Comparison of ENCODE assay signal across 20 cellular contexts in the genomic region with DNA sequence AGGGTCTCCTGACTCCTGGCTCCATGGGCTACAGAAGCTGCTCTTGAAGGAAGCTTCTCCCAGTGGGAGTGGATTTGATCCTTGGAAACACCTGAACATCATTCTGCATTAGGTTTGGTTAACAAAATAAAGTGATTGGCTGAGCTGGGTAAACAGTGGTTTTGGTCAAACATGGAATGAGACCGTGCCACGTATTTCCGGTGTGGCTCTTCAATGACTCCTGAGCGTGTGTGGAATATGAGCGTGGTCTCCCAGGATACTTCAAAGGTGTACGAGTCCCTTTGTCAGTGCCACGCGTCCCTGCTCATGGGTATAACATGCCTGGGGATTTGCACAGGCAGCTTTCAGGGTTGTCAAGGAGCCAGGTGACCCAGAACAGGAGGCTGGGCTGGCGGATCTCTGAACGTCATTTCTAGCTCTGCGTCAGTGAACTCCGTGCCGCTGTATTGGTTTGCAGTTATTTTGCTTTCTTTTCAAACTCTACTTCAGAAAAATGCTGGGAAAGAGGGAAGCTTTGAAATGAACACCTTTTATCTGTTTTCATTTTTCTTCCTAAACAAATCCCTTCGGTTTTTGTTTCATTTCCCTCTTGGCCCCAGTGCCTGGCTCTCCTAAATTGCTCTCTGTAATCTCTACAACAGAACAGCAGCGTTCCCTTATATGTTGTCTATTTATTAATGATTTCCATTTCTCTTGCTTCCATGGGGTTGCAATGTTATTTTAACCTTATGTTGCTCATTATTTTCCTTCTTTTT. TPM values are rescaled to one million over a fixed set of nuclear protein-coding genes. Genes with fewer than 3 reads are reported as not detected.
DNase-seq lines count a peak whose midpoint lies in the region; ATAC-seq and TF ChIP-seq lines count a peak whose summit lies in the region.
"Had no signal": no experiment of that assay in that cellular context is flagged by ENCODE, and none has a peak within 500 bp of the region (broad histone marks: within the 10 kb centered on the region; RNA-seq: fewer than 3 reads in every experiment).

No MANE protein-coding gene starts in this region.

- TF ChIP-seq POLR2A in breast epithelium (IDR thresholded peaks at IDR 0.05): no peak

- H3K27ac Mint-ChIP-seq in MCF 10A (ENCODE audit: low read depth, unreplicated experiment) (no peak overlapping the region), glutamatergic neuron (ENCODE audit: unreplicated experiment) (no peak overlapping the region)
- H3K27ac Mint-ChIP-seq: activated CD4-positive, alpha-beta T cell treated with anti-CD3 and anti-CD28 coated beads for 36 hours; activated naive CD4-positive, alpha-beta T cell treated with anti-CD3 and anti-CD28 coated beads, Interleukin-2, amount 10 ng/mL, durations not matched to agents 7 days and 5 days; naive B cell; T-helper 2 cell treated with Interferon-gamma antibody and Interleukin-4, amounts not matched to agents 5 μg/mL and 100 μg/mL, for 36 hours had no signal

- peak overlapping the region in 2 of 3 donors; percentile 28 to 43 for H3K4me3 ChIP-seq in breast epithelium

- DNase-seq in breast epithelium (ENCODE audit: low spot score in 2 of 2) (no peak), MCF 10A (ENCODE audit: unreplicated experiment) (no peak), kidney glomerular epithelial cell (lab: John Stamatoyannopoulos, UW) (peak; percentile 63), glutamatergic neuron (no peak), cerebellar cortex (ENCODE audit: low spot score) (no peak)
- DNase-seq: activated CD4-positive, alpha-beta T cell treated with anti-CD3 and anti-CD28 coated beads for 36 hours; activated CD8-positive, alpha-beta memory T cell treated with anti-CD3 and anti-CD28 coated beads, Interleukin-2, amount 50 U/mL, for 4 hours; activated naive CD4-positive, alpha-beta T cell treated with anti-CD3 and anti-CD28 coated beads, Interleukin-2, amount 10 ng/mL, durations not matched to agents 7 days and 5 days; dermis blood vessel endothelial cell; Karpas-422; naive B cell; NCI-H2081 treated with DMSO at 0.1 percent for 48 hours; posterior cingulate gyrus; SIG-M5; stimulated activated CD4-positive, alpha-beta T cell treated with anti-CD3 and anti-CD28 coated beads, Interleukin-12 subunit alpha, Interleukin-12 subunit beta, amount 100 ng/mL, for 4 hours; stimulated activated naive CD4-positive, alpha-beta T cell treated with Interleukin-2 at 50 U/mL for 16 hours had no signal

- H3K4me1 Mint-ChIP-seq in MCF 10A (ENCODE audit: insufficient read depth, unreplicated experiment) (no peaks in the 10 kb centered on the region), glutamatergic neuron (ENCODE audit: low read depth, unreplicated experiment) (no peaks in the 10 kb centered on the region)
- H3K4me1 Mint-ChIP-seq: activated CD4-positive, alpha-beta T cell treated with anti-CD3 and anti-CD28 coated beads for 36 hours; activated naive CD4-positive, alpha-beta T cell treated with anti-CD3 and anti-CD28 coated beads, Interleukin-2, amount 10 ng/mL, durations not matched to agents 7 days and 5 days; naive B cell had no signal

- ATAC-seq in GM18858 (IDR thresholded peaks at IDR 0.05; ENCODE audit: unreplicated experiment) (no peak), HG03045 (IDR thresholded peaks at IDR 0.05; ENCODE audit: unreplicated experiment) (no peak)
- ATAC-seq: activated CD4-positive, alpha-beta T cell treated with anti-CD3 and anti-CD28 coated beads for 36 hours had no signal

- H3K27me3 ChIP-seq in breast epithelium: peaks cover 0 to 6% of the 10 kb centered on the region in 2 donors

- H3K27me3 Mint-ChIP-seq in MCF 10A (ENCODE audit: insufficient read depth, unreplicated experiment) (no peaks in the 10 kb centered on the region), glutamatergic neuron (ENCODE audit: unreplicated experiment) (no peaks in the 10 kb centered on the region)

- H3K36me3 ChIP-seq in breast epithelium: no peaks in the 10 kb centered on the region

- H3K4me3 Mint-ChIP-seq in MCF 10A (ENCODE audit: unreplicated experiment) (no peak overlapping the region), glutamatergic neuron (ENCODE audit: unreplicated experiment) (no peak overlapping the region)
- H3K4me3 Mint-ChIP-seq: activated CD4-positive, alpha-beta T cell treated with anti-CD3 and anti-CD28 coated beads for 36 hours; activated naive CD4-positive, alpha-beta T cell treated with anti-CD3 and anti-CD28 coated beads, Interleukin-2, amount 10 ng/mL, durations not matched to agents 7 days and 5 days; naive B cell; T-helper 2 cell treated with Interferon-gamma antibody and Interleukin-4, amounts not matched to agents 5 μg/mL and 100 μg/mL, for 36 hours had no signal

- CTCF ChIA-PET in MCF 10A (lab: Yijun Ruan, JAX): no interaction called here

- H3K9me3 Mint-ChIP-seq in MCF 10A (ENCODE audit: unreplicated experiment) (no peaks in the 10 kb centered on the region), glutamatergic neuron (ENCODE audit: unreplicated experiment) (peaks cover 7% of the 10 kb centered on the region)
- H3K9me3 Mint-ChIP-seq: activated naive CD4-positive, alpha-beta T cell treated with anti-CD3 and anti-CD28 coated beads, Interleukin-2, amount 10 ng/mL, durations not matched to agents 7 days and 5 days; T-helper 2 cell treated with Interferon-gamma antibody and Interleukin-4, amounts not matched to agents 5 μg/mL and 100 μg/mL, for 36 hours had no signal

- no peak for TF ChIP-seq CTCF in breast epithelium (IDR thresholded peaks at IDR 0.05)
- no peak for TF ChIP-seq CTCF in MCF 10A (IDR thresholded peaks at IDR 0.05; ENCODE audit: unreplicated experiment)
- TF ChIP-seq CTCF in VCaP (conservative IDR thresholded peaks at IDR 0.05): no peak
- TF ChIP-seq CTCF in glutamatergic neuron (IDR thresholded peaks at IDR 0.05; ENCODE audit: partially characterized antibody, unreplicated experiment): no peak

- H3K9me3 ChIP-seq in breast epithelium: no peaks in the 10 kb centered on the region

- POLR2A ChIA-PET in MCF 10A (lab: Yijun Ruan, JAX): interaction anchor here (0.6 kb wide), 1 partner anchor 1586 kb away, joined by 3 read pairs; no protein-coding TSS in a partner anchor

- H3K4me1 ChIP-seq in breast epithelium: no peaks in the 10 kb centered on the region

- no peaks in the 10 kb centered on the region for H3K36me3 Mint-ChIP-seq in MCF 10A (ENCODE audit: insufficient read depth, unreplicated experiment)
- H3K36me3 Mint-ChIP-seq in glutamatergic neuron (ENCODE audit: unreplicated experiment): no peaks in the 10 kb centered on the region
- H3K36me3 Mint-ChIP-seq: activated naive CD4-positive, alpha-beta T cell treated with anti-CD3 and anti-CD28 coated beads, Interleukin-2, amount 10 ng/mL, durations not matched to agents 7 days and 5 days had no signal

- no TSS peak for BruUV-seq in MCF 10A (replicated peaks; lab: Mats Ljungman, UMichigan)

- intact Hi-C loops in breast epithelium (cut with DNase I; ENCODE audit: low total_unique reads): no loop called here
- intact Hi-C loops in MCF 10A (cut with micrococcal nuclease): no loop called here

- H3K27ac ChIP-seq in breast epithelium: no peak overlapping the region
- peak overlapping the region; percentile 73 for H3K27ac ChIP-seq in VCaP

RNA-seq across cellular contexts. Expression of a gene that starts 26.3 kb away (rescaled TPM):
- total RNA-seq in breast epithelium: not detected
- total RNA-seq in MCF 10A (2022): not detected in 2 replicates
- not detected for total RNA-seq in glutamatergic neuron (ENCODE audit: unreplicated experiment)
- total RNA-seq: dermis blood vessel endothelial cell had no signal
